ENCODE assay signal across 20 cellular contexts in genomic region chr4:41748788-41749445, GRCh38. TPM values are rescaled to one million over a fixed set of nuclear protein-coding genes. Genes with fewer than 3 reads are reported as not detected.
A peak's percentile ranks its signal among the peaks of the same experiment; 100 is the strongest.
DNase-seq lines count a peak whose midpoint lies in the region; ATAC-seq and TF ChIP-seq lines count a peak whose summit lies in the region.
"Had no signal": no experiment of that assay in that cellular context is flagged by ENCODE, and none has a peak within 500 bp of the region (broad histone marks: within the 10 kb centered on the region; RNA-seq: fewer than 3 reads in every experiment).

No MANE protein-coding gene starts in this region.

- H3K9me3 Mint-ChIP-seq in GM23338 (peaks cover 13% of the 10 kb centered on the region; the same call in 2 of the 3 replicates), neural crest cell (no peaks in the 10 kb centered on the region)

- H3K4me3 Mint-ChIP-seq in GM23338 (no peak overlapping the region), neural crest cell (peak overlapping the region; percentile 68)

- WGBS in SK-N-SH (ENCODE audit: low lambda C conversion rate) = 9% methylated on average over 14 of the region's 14 CpGs

- H4K20me1 ChIP-seq in GM23338 (replicated peaks; ENCODE audit: insufficient read depth) (peaks cover 38% of the 10 kb centered on the region), SK-N-SH (ENCODE audit: insufficient read depth) (no peaks in the 10 kb centered on the region)
- H4K20me1 ChIP-seq: BLaER1 treated with 17β-estradiol and CSF1 and Interleukin-3, amounts not matched to agents 10 nM and 100 nM had no signal

- H3K27me3 Mint-ChIP-seq in GM23338 (ENCODE audit: insufficient read depth, low read depth, poor library complexity) (peaks cover 97% of the 10 kb centered on the region), neural crest cell (ENCODE audit: low read depth) (peaks cover 96% of the 10 kb centered on the region)

- peak; percentile 24 for TF ChIP-seq RAD21 in SK-N-SH (IDR thresholded peaks at IDR 0.05; ENCODE audit: low read length)

- H3K36me3 ChIP-seq in GM23338 (ENCODE audit: insufficient read depth) (no peaks in the 10 kb centered on the region), SK-N-SH (replicated peaks in 1 of 2; ENCODE audit: control insufficient read depth in 1 of 2, insufficient read depth in 2 of 2, low read length in 1 of 2) (peaks cover 0 to under 1% of the 10 kb centered on the region in 2 experiments)
- H3K36me3 ChIP-seq: BLaER1 treated with 17β-estradiol and CSF1 and Interleukin-3, amounts not matched to agents 10 nM and 100 nM had no signal

- H3K27ac ChIP-seq in GM23338 (ENCODE audit: low read depth) (no peak overlapping the region), SK-N-SH (ENCODE audit: low read depth in 2 of 2, low read length in 1 of 2) (peak overlapping the region in 1 of 2 experiments; percentile 100; a peak in 2 of 4 replicates)
- H3K27ac ChIP-seq: 22Rv1; BLaER1 treated with 17β-estradiol and CSF1 and Interleukin-3, amounts not matched to agents 10 nM and 100 nM had no signal

- peaks cover 74% of the 10 kb centered on the region for H3K4me1 ChIP-seq in GM23338 (ENCODE audit: insufficient read depth)
- peaks cover 0 to 23% of the 10 kb centered on the region in 2 experiments; a peak in 2 of 4 replicates for H3K4me1 ChIP-seq in SK-N-SH (ENCODE audit: control insufficient read depth in 1 of 2, insufficient read depth in 2 of 2, low read depth in 1 of 2, low read length in 1 of 2)

- CTCF ChIA-PET in SK-N-SH (lab: Yijun Ruan, JAX) = interaction anchor here (0.9 to 4.5 kb wide), 16 partner anchors 15 to 470 kb away, joined by 3 to 35 read pairs (median 8); no protein-coding TSS in a partner anchor

- H3K4me3 ChIP-seq in GM23338 = peak overlapping the region; percentile 24; the same call in 1 of the 2 replicates
- H3K4me3 ChIP-seq in SK-N-SH (ENCODE audit: low read depth in 2 of 2, low read length in 1 of 2) = peak overlapping the region in 1 of 2 experiments; percentile 56; a peak in 2 of 4 replicates
- H3K4me3 ChIP-seq: BLaER1 treated with 17β-estradiol and CSF1 and Interleukin-3, amounts not matched to agents 10 nM and 100 nM; GM12878 had no signal

- peaks cover 100% of the 10 kb centered on the region for H3K27me3 ChIP-seq in GM23338 (ENCODE audit: insufficient read depth)
- H3K27me3 ChIP-seq in SK-N-SH (ENCODE audit: insufficient read depth) = peaks cover 83% of the 10 kb centered on the region

- H3K9me3 ChIP-seq in SK-N-SH = no peaks in the 10 kb centered on the region

- POLR2A ChIA-PET in SK-N-SH (lab: Yijun Ruan, JAX) = interaction anchor here (0.6 to 6.3 kb wide), 21 partner anchors 8 to 558 kb away, joined by 3 to 461 read pairs (median 4); partner anchors contain the start of gene TMEM33

- no peak for TF ChIP-seq CTCF in GM23338 (conservative IDR thresholded peaks at IDR 0.05; ENCODE audit: low read depth in 2 of 2)
- no peak for TF ChIP-seq CTCF in SK-N-SH (IDR thresholded peaks at IDR 0.05)
- TF ChIP-seq CTCF in neural crest cell (conservative IDR thresholded peaks at IDR 0.05) = no peak

- no peak for ATAC-seq in GM23338
- ATAC-seq: GM12878 had no signal

- H3K4me1 Mint-ChIP-seq in GM23338 = peaks cover 56% of the 10 kb centered on the region
- peaks cover 58% of the 10 kb centered on the region for H3K4me1 Mint-ChIP-seq in neural crest cell

- peak in 2 of 3 experiments; percentile 45 to 62 for DNase-seq in NCI-H1417 (lab: John Stamatoyannopoulos, UW)
- no peak for DNase-seq in NCI-H1417 treated with DMSO at 0.1 percent for 48 hours (lab: John Stamatoyannopoulos, UW)
- peak; percentile 51 for DNase-seq in GM23338 (ENCODE audit: low spot score)
- DNase-seq in SK-N-SH = peak; percentile 79
- DNase-seq in neural crest cell (ENCODE audit: low read depth, low spot score) = no peak
- no peak for DNase-seq in activated CD8-positive, alpha-beta memory T cell treated with anti-CD3 and anti-CD28 coated beads, Interleukin-2, amount 50 U/mL, for 48 hours
- no peak for DNase-seq in stimulated activated naive CD4-positive, alpha-beta T cell (lab: John Stamatoyannopoulos, UW)
- no peak for DNase-seq in OCI-M2 (lab: John Stamatoyannopoulos, UW; ENCODE audit: unreplicated experiment)
- DNase-seq: DMS153, NCI-H2081 treated with DMSO at 0.1 percent for 48 hours, NCI-H345, NCI-H69, SIG-M5 had no signal

- peak in 1 of 2 experiments; percentile 86; a peak in 2 of 4 replicates for TF ChIP-seq EP300 in SK-N-SH (IDR thresholded peaks at IDR 0.05; ENCODE audit: borderline replicate concordance in 1 of 2, low read depth in 1 of 2, low read length in 1 of 2)

- H3K4me2 ChIP-seq in GM23338 (peak overlapping the region; percentile 56), SK-N-SH (no peak overlapping the region)

- H3K9me2 ChIP-seq in GM23338 (ENCODE audit: insufficient read depth) (no peaks in the 10 kb centered on the region), SK-N-SH (no peaks in the 10 kb centered on the region)

- no peak overlapping the region for H3K9ac ChIP-seq in SK-N-SH
- H3K9ac ChIP-seq: BLaER1 treated with 17β-estradiol and CSF1 and Interleukin-3, amounts not matched to agents 10 nM and 100 nM had no signal

- H3F3A ChIP-seq in GM23338 (replicated peaks; ENCODE audit: low read depth) (peaks cover 30% of the 10 kb centered on the region), SK-N-SH (replicated peaks; ENCODE audit: insufficient read depth) (no peaks in the 10 kb centered on the region)

- H3K79me2 ChIP-seq in GM23338 (replicated peaks; ENCODE audit: insufficient read depth) (no peaks in the 10 kb centered on the region), SK-N-SH (ENCODE audit: insufficient read depth) (no peaks in the 10 kb centered on the region)

- H3K36me3 Mint-ChIP-seq in GM23338 (ENCODE audit: low read depth) = no peaks in the 10 kb centered on the region; the same call in 2 of the 3 replicates
- peaks cover 14% of the 10 kb centered on the region for H3K36me3 Mint-ChIP-seq in neural crest cell (ENCODE audit: low read depth)
- H3K36me3 Mint-ChIP-seq: IgD-negative memory B cell had no signal

- H3K27ac Mint-ChIP-seq in GM23338 = no peak overlapping the region
- no peak overlapping the region for H3K27ac Mint-ChIP-seq in neural crest cell (ENCODE audit: unreplicated experiment)
- H3K27ac Mint-ChIP-seq: IgD-negative memory B cell had no signal

- H2AFZ ChIP-seq in GM23338 (no peak overlapping the region), SK-N-SH (ENCODE audit: low read depth) (no peak overlapping the region)

TF ChIP-seq in GM23338, 12 proteins besides CTCF, POLR2A, EP300 and RAD21:
- TF ChIP-seq JUNB (IDR thresholded peaks at IDR 0.05; ENCODE audit: unreplicated experiment) (no peak), ZNF114 (CRISPR knock-in tag; IDR thresholded peaks at IDR 0.05) (no peak), EZH2 (IDR thresholded peaks at IDR 0.05; ENCODE audit: low read depth, unreplicated experiment) (peak; percentile 90)
TF ChIP-seq in GM23338: peak in this region for 1.

TF ChIP-seq in SK-N-SH, 30 proteins besides CTCF, POLR2A, EP300 and RAD21:
- TF ChIP-seq GABPA (IDR thresholded peaks at IDR 0.05; ENCODE audit: low read depth) (no peak), YY1 (IDR thresholded peaks at IDR 0.05; ENCODE audit: low read depth) (no peak), CHD2 (IDR thresholded peaks at IDR 0.05; ENCODE audit: low read length, partially characterized antibody) (peak; percentile 1), ELF1 (IDR thresholded peaks at IDR 0.05) (no peak), NFIC (IDR thresholded peaks at IDR 0.05; ENCODE audit: borderline replicate concordance) (no peak), FOSL2 (IDR thresholded peaks at IDR 0.05; ENCODE audit: borderline replicate concordance, low read depth) (no peak), GATA2 (CRISPR knock-in tag; IDR thresholded peaks at IDR 0.05) (peak; percentile 38; the same call in 1 of the 2 replicates), PBX3 (IDR thresholded peaks at IDR 0.05) (peak; percentile 8; the same call in 1 of the 2 replicates), NRF1 (IDR thresholded peaks at IDR 0.05; ENCODE audit: low read depth, low read length) (no peak), POLR2AphosphoS5 (IDR thresholded peaks at IDR 0.05; ENCODE audit: low read depth, low read length) (no peak), RCOR1 (IDR thresholded peaks at IDR 0.05; ENCODE audit: low read length) (peak; percentile 71), MXI1 (IDR thresholded peaks at IDR 0.05; ENCODE audit: low read depth, low read length) (peak; percentile 47; the same call in 1 of the 2 replicates), RXRA (IDR thresholded peaks at IDR 0.05; ENCODE audit: borderline replicate concordance, low read depth) (no peak), MEF2A (IDR thresholded peaks at IDR 0.05; ENCODE audit: borderline replicate concordance, low read depth) (no peak), FOXJ3 (CRISPR knock-in tag; IDR thresholded peaks at IDR 0.05) (peak; percentile 58; the same call in 1 of the 2 replicates)

RNA-seq across cellular contexts. Expression of gene PHOX2B, which starts 0.4 kb away (rescaled TPM):
- total RNA-seq in GM23338 (2014; rRNA removed; shearing (Covaris generic)) = not detected in 2 replicates
- polyA plus RNA-seq in GM23338 (2016; fragmentation: Nextera tagmentation; extraction: Ambion mirVana) = not detected in 2 replicates
- polyA plus RNA-seq in SK-N-SH (2012; rRNA removed) = 0.95 and 2.2 TPM in 2 replicates
- 2.2 and 4.3 TPM in 2 replicates for polyA plus RNA-seq in SK-N-SH (2012; cell fraction: cytosol; rRNA removed)
- polyA plus RNA-seq in SK-N-SH (2012; cell fraction: nucleus; rRNA removed) = 0.93 and 2.3 TPM in 2 replicates
- total RNA-seq in neural crest cell = 28.4 and 28.5 TPM in 2 replicates
- total RNA-seq: G401, GM12878, HT1080, LHCN-M2 had no signal
- polyA plus RNA-seq: GM12878, IgD-negative memory B cell had no signal

Comparison
In these comparisons a context has a peak if more than half of its experiments do, and no peak if none do; other contexts are left out.
1. DNase-seq: peak in NCI-H1417 (2 of 3), GM23338 (single experiment) and SK-N-SH (single experiment); none in NCI-H1417 treated with DMSO at 0.1 percent for 48 hours (single experiment), neural crest cell (single experiment), activated CD8-positive, alpha-beta memory T cell treated with anti-CD3 and anti-CD28 coated beads, Interleukin-2, amount 50 U/mL, for 48 hours (single experiment), stimulated activated naive CD4-positive, alpha-beta T cell (0 of 6) and OCI-M2 (single experiment).
2. RNA of gene PHOX2B, which starts 0.4 kb away (total RNA-seq): 28.4 to 28.5 TPM in neural crest cell; not detected in GM23338; every median in the first group is over 10 times any median in the second.